8 cellular contexts compared by ENCODE assay signal in the genomic region with DNA sequence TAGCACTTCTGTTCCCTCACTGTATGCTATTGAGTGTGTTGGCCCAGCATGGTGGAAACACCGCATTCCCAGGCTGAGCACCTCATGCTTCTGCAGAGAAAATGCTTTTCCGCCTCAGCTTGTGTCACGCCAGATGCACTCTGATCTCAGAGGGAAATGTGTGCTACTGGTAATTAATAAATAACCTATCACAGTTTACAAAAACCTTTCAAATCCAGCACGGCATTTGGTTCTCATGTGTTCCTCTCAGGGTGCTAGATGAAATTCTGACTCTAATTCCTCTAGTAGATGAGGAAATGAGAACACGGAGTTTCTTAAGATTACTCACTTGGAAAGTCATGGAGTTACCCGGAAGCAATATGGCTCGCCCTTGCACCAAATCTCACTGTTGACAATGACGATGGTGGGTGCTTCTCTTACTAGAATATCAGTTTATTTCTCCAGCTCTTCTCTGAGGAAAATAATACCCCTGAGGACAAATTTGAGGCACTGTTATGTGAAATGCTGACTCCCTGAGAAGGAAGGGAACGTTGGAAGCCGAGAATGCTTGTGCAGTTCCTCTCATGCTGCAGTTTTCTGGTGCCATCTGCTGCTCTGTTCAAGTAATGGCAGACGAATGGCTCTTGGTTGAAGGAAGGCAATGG.
DNase-seq lines count a peak whose midpoint lies in the region; ATAC-seq and TF ChIP-seq lines count a peak whose summit lies in the region.

No MANE protein-coding gene starts in this region.

- H3K4me1 Mint-ChIP-seq in activated naive CD8-positive, alpha-beta T cell treated with anti-CD3 and anti-CD28 coated beads, Interleukin-2, amount 50 U/mL, for 24 hours, result peaks cover 6% of the 10 kb centered on the region
- peaks cover 11% of the 10 kb centered on the region for H3K4me1 Mint-ChIP-seq in activated naive CD8-positive, alpha-beta T cell treated with anti-CD3 and anti-CD28 coated beads for 36 hours
- peaks cover 13% of the 10 kb centered on the region for H3K4me1 Mint-ChIP-seq in brain

- TF ChIP-seq CTCF in PC-9 (conservative IDR thresholded peaks at IDR 0.05), result peak; percentile 95
- peak; percentile 95 to 96 for TF ChIP-seq CTCF in brain (conservative IDR thresholded peaks at IDR 0.05)
- TF ChIP-seq CTCF in gastrocnemius medialis (IDR thresholded peaks at IDR 0.05 in 4 of 5, conservative IDR thresholded peaks at IDR 0.05 in 1 of 5), result peak; percentile 86 to 94 (median 91)

- no peak overlapping the region for H3K27ac Mint-ChIP-seq in activated naive CD8-positive, alpha-beta T cell treated with anti-CD3 and anti-CD28 coated beads, Interleukin-2, amount 50 U/mL, for 24 hours
- H3K27ac Mint-ChIP-seq in activated naive CD8-positive, alpha-beta T cell treated with anti-CD3 and anti-CD28 coated beads for 36 hours, result no peak overlapping the region
- H3K27ac Mint-ChIP-seq in brain, result no peak overlapping the region

- no TSS peak for BruUV-seq in PC-9 (replicated peaks; lab: Mats Ljungman, UMichigan)

- H3K79me2 ChIP-seq in GM23248 (ENCODE audit: insufficient read depth) (no peaks in the 10 kb centered on the region), PC-9 (ENCODE audit: low read depth) (no peaks in the 10 kb centered on the region)

- DNase-seq in activated naive CD8-positive, alpha-beta T cell treated with anti-CD3 and anti-CD28 coated beads, Interleukin-2, amount 50 U/mL, for 24 hours, result no peak
- DNase-seq in activated naive CD8-positive, alpha-beta T cell treated with anti-CD3 and anti-CD28 coated beads for 36 hours, result no peak
- peak; percentile 90 for DNase-seq in GM23248
- peak; percentile 73 for DNase-seq in LHCN-M2 (ENCODE audit: low read depth)
- DNase-seq in PC-9, result peak; percentile 61 to 63
- DNase-seq in iPS DF 6.9 (ENCODE audit: low read depth, low spot score), result peak; percentile 64
- peak; percentile 49 to 64 for DNase-seq in gastrocnemius medialis

- H4K20me1 ChIP-seq in GM23248 (ENCODE audit: insufficient read depth), result no peaks in the 10 kb centered on the region
- H4K20me1 ChIP-seq in PC-9 (ENCODE audit: insufficient read depth), result no peaks in the 10 kb centered on the region

- H3K4me3 Mint-ChIP-seq in activated naive CD8-positive, alpha-beta T cell treated with anti-CD3 and anti-CD28 coated beads, Interleukin-2, amount 50 U/mL, for 24 hours, result no peak overlapping the region
- no peak overlapping the region for H3K4me3 Mint-ChIP-seq in activated naive CD8-positive, alpha-beta T cell treated with anti-CD3 and anti-CD28 coated beads for 36 hours
- H3K4me3 Mint-ChIP-seq in brain, result no peak overlapping the region

- H3K9me2 ChIP-seq in GM23248 (ENCODE audit: insufficient read depth) (no peaks in the 10 kb centered on the region), PC-9 (ENCODE audit: insufficient read depth) (no peaks in the 10 kb centered on the region)

- H3K27ac ChIP-seq in GM23248, result peak overlapping the region; percentile 57
- H3K27ac ChIP-seq in PC-9, result no peak overlapping the region
- H3K27ac ChIP-seq in iPS DF 6.9 (ENCODE audit: low read length), result no peak overlapping the region
- H3K27ac ChIP-seq in gastrocnemius medialis, result peak overlapping the region; percentile 69 to 86 (median 73)

- intact Hi-C loops in PC-9 (cut with micrococcal nuclease; ENCODE audit: unreplicated experiment), result loop anchor here (1.0 to 10.0 kb wide), 9 partner anchors 161 to 1347 kb away; partner anchors contain the start of genes DEK, KDM1B, NHLRC1 and TPMT
- intact Hi-C loops in gastrocnemius medialis (cut with DNase I; ENCODE audit: low total_unique reads), result loop anchor here (1.0 to 5.0 kb wide), 3 partner anchors 161 to 241 kb away; partner anchors contain the start of gene DEK

- H3K4me2 ChIP-seq in GM23248 (ENCODE audit: unreplicated experiment) (peak overlapping the region; percentile 98), PC-9 (peak overlapping the region; percentile 75)

- H3K9me3 Mint-ChIP-seq in activated naive CD8-positive, alpha-beta T cell treated with anti-CD3 and anti-CD28 coated beads, Interleukin-2, amount 50 U/mL, for 24 hours, result no peaks in the 10 kb centered on the region
- H3K9me3 Mint-ChIP-seq in activated naive CD8-positive, alpha-beta T cell treated with anti-CD3 and anti-CD28 coated beads for 36 hours, result no peaks in the 10 kb centered on the region
- no peaks in the 10 kb centered on the region for H3K9me3 Mint-ChIP-seq in brain

- peaks cover 1% of the 10 kb centered on the region for H3K27me3 Mint-ChIP-seq in activated naive CD8-positive, alpha-beta T cell treated with anti-CD3 and anti-CD28 coated beads, Interleukin-2, amount 50 U/mL, for 24 hours
- H3K27me3 Mint-ChIP-seq in activated naive CD8-positive, alpha-beta T cell treated with anti-CD3 and anti-CD28 coated beads for 36 hours, result no peaks in the 10 kb centered on the region
- peaks cover 8% of the 10 kb centered on the region for H3K27me3 Mint-ChIP-seq in brain

- 29 to 30% methylated on average over 11 of the region's 11 CpGs for WGBS in GM23248 (ENCODE audit: low coverage in 1 of 2, low lambda C conversion rate in 2 of 2, missing lambda C conversion rate in 2 of 2), 2 experiments
- no CpG with 5 or more reads among the region's 11 CpGs for WGBS in iPS DF 6.9 (ENCODE audit: insufficient coverage, insufficient read length)

- no peaks in the 10 kb centered on the region for H3K27me3 ChIP-seq in GM23248 (replicated peaks; ENCODE audit: insufficient read depth)
- no peaks in the 10 kb centered on the region for H3K27me3 ChIP-seq in PC-9 (ENCODE audit: insufficient read depth, low read depth)
- no peaks in the 10 kb centered on the region for H3K27me3 ChIP-seq in iPS DF 6.9 (ENCODE audit: control insufficient read depth, insufficient read depth, low read length)
- no peaks in the 10 kb centered on the region for H3K27me3 ChIP-seq in gastrocnemius medialis

- TF ChIP-seq POLR2A in gastrocnemius medialis (IDR thresholded peaks at IDR 0.05), result no peak

- in situ Hi-C loops in GM23248 (cut with MboI) (loop anchor here (5.0 kb wide), 1 partner anchor 166 kb away; no protein-coding TSS in a partner anchor), gastrocnemius medialis (cut with MboI; ENCODE audit: low sequenced_read_pairs in 4 of 4) (loop anchor here in 1 of 4 donors (5.0 kb wide), 1 partner anchor 166 kb away; no protein-coding TSS in a partner anchor)

- CTCF ChIA-PET in PC-9 (lab: Charles Lee), result interaction anchor here (0.8 to 1.3 kb wide), 2 partner anchors 98 to 180 kb away, joined by 3 to 7 read pairs; no protein-coding TSS in a partner anchor

- H2AFZ ChIP-seq in GM23248 (peak overlapping the region; percentile 95), PC-9 (peak overlapping the region; percentile 74)

- H3K4me1 ChIP-seq in GM23248 (ENCODE audit: insufficient read depth) (peaks cover 14% of the 10 kb centered on the region; the same call in 1 of the 2 replicates), PC-9 (replicated peaks; ENCODE audit: insufficient read depth) (peaks cover 12% of the 10 kb centered on the region; the same call in 1 of the 2 replicates), iPS DF 6.9 (ENCODE audit: control insufficient read depth, insufficient read depth, low read length) (no peaks in the 10 kb centered on the region), gastrocnemius medialis (peaks cover 3 to 6% of the 10 kb centered on the region in 2 donors)

- H3K36me3 ChIP-seq in GM23248 (ENCODE audit: low read depth) (no peaks in the 10 kb centered on the region), PC-9 (ENCODE audit: low read depth) (no peaks in the 10 kb centered on the region), iPS DF 6.9 (ENCODE audit: control insufficient read depth, insufficient read depth, low read length) (no peaks in the 10 kb centered on the region), gastrocnemius medialis (no peaks in the 10 kb centered on the region)

- no peaks in the 10 kb centered on the region for H3F3A ChIP-seq in GM23248 (ENCODE audit: insufficient read depth)
- H3F3A ChIP-seq in PC-9 (ENCODE audit: insufficient read depth, low read depth), result no peaks in the 10 kb centered on the region

- peak overlapping the region; percentile 67 for H3K9ac ChIP-seq in GM23248

- H3K9me3 ChIP-seq in GM23248 (ENCODE audit: low read depth) (no peaks in the 10 kb centered on the region), PC-9 (ENCODE audit: insufficient read depth, low read depth) (no peaks in the 10 kb centered on the region), iPS DF 6.9 (ENCODE audit: control insufficient read depth, insufficient read depth, low read length) (no peaks in the 10 kb centered on the region), gastrocnemius medialis (no peaks in the 10 kb centered on the region)

- POLR2A ChIA-PET in PC-9 (lab: Charles Lee; ENCODE audit: unreplicated experiment), result interaction anchor here (0.6 kb wide), 1 partner anchor 96 kb away, joined by 37 read pairs; no protein-coding TSS in a partner anchor

- ATAC-seq in activated naive CD8-positive, alpha-beta T cell treated with anti-CD3 and anti-CD28 coated beads, Interleukin-2, amount 50 U/mL, for 24 hours, result peak; percentile 59
- ATAC-seq in gastrocnemius medialis, result peak; percentile 87 to 95

- H3K4me3 ChIP-seq in GM23248 (peak overlapping the region; percentile 74), PC-9 (peak overlapping the region; percentile 17; the same call in 1 of the 2 replicates), iPS DF 6.9 (ENCODE audit: low read length) (no peak overlapping the region), gastrocnemius medialis (peak overlapping the region; percentile 37 to 78 (median 52))

- no peaks in the 10 kb centered on the region for H3K36me3 Mint-ChIP-seq in activated naive CD8-positive, alpha-beta T cell treated with anti-CD3 and anti-CD28 coated beads, Interleukin-2, amount 50 U/mL, for 24 hours (ENCODE audit: low read depth)
- H3K36me3 Mint-ChIP-seq in activated naive CD8-positive, alpha-beta T cell treated with anti-CD3 and anti-CD28 coated beads for 36 hours, result no peaks in the 10 kb centered on the region
- H3K36me3 Mint-ChIP-seq in brain, result no peaks in the 10 kb centered on the region

Comparison
In these comparisons a context has a peak if more than half of its experiments do, and no peak if none do; other contexts are left out.
1. DNase-seq: peak in GM23248 (single experiment), LHCN-M2 (single experiment), PC-9 (2 of 2), iPS DF 6.9 (single experiment) and gastrocnemius medialis (2 of 2); none in activated naive CD8-positive, alpha-beta T cell treated with anti-CD3 and anti-CD28 coated beads, Interleukin-2, amount 50 U/mL, for 24 hours (single experiment) and activated naive CD8-positive, alpha-beta T cell treated with anti-CD3 and anti-CD28 coated beads for 36 hours (single experiment).
2. H3K27ac ChIP-seq: peak in GM23248 (single experiment) and gastrocnemius medialis (4 of 4); none in PC-9 (single experiment) and iPS DF 6.9 (single experiment).
3. Peak in every context shown above with its lines, with median percentiles within 50 percentile points of each other: CTCF ChIP-seq.